8 cellular contexts compared by ENCODE assay signal in the genomic region with DNA sequence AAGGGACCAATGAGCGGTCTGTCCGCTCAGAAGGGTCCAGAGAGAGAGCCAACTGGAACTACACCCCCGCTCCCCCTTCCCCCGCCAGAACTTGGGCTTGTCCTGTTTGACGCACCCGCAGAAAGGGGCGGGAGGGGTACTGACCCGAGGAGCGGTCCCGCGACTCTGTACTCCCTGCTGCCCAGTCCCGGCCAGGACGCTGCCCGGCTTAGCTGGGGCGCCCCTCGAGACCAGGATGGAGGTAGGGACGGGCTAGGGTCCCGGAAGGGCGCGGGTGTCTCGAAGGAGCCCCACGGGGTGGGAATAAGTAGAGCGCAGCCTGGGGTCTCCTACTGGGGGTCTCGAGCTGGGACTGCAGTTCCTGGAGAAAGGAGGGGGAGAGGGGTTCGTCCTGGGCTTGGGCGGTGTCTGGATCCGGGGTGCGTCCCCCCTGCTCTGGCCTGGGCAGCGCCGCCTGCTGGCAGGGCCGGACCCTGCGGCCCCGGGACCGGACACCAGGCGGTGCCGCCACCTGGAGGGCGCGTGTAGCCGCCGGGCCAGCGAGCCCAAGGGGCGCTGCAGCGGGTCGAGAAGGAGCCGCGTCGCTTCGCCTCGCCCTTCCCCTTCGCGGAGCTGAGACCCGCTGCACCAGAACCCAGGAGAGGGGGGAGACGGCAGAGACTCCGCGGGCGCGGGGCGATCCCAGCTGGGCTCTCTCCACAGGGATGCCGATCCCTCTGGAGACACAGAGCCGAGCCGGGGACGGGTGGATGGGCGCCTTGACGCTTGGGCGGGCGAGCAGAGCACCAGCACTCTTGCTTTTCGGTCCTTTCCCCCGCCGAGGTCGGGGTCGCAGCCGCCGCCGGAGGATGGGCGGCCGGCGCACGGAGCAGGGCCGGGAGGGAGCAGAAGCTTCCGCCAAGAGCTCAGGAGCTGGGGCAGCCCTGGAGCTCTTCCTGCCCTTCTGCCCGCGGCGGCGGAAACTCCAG. TPM values are rescaled to one million over a fixed set of nuclear protein-coding genes. Genes with fewer than 3 reads are reported as not detected.
DNase-seq lines count a peak whose midpoint lies in the region; ATAC-seq, FAIRE-seq and TF ChIP-seq lines count a peak whose summit lies in the region.

No MANE protein-coding gene starts in this region.

- peak overlapping the region; percentile 10 for H3K27ac ChIP-seq in endothelial cell of umbilical vein (ENCODE audit: insufficient read depth, low read depth, low read length)

- ATAC-seq in GM18909 (IDR thresholded peaks at IDR 0.05; ENCODE audit: poor library complexity, unreplicated experiment) = peak; percentile 83
- peak; percentile 68 for ATAC-seq in HG03139 (IDR thresholded peaks at IDR 0.05; ENCODE audit: unreplicated experiment)

- H4K20me1 ChIP-seq in endothelial cell of umbilical vein (replicated peaks; ENCODE audit: control insufficient read depth, extremely low read depth, insufficient read depth, low read length) = no peaks in the 10 kb centered on the region

- CTCF ChIA-PET in BJ (lab: Yijun Ruan, JAX) (interaction anchor here (0.6 to 7.1 kb wide), 33 partner anchors 9 to 997 kb away, joined by 3 to 78 read pairs (median 4); a partner anchor contains a TSS), endothelial cell of umbilical vein (lab: Charles Lee) (interaction anchor here (0.6 to 2.6 kb wide), 19 partner anchors 9 to 173 kb away, joined by 3 to 30 read pairs (median 4); a partner anchor contains a TSS)

- POLR2A ChIA-PET in BJ (lab: Charles Lee) (interaction anchor here (0.6 to 0.7 kb wide), 2 partner anchors 25 to 360 kb away, joined by 5 to 6 read pairs; no protein-coding TSS in a partner anchor), endothelial cell of umbilical vein (lab: Charles Lee) (no interaction called here)

- H3K9me1 ChIP-seq in endothelial cell of umbilical vein (replicated peaks; ENCODE audit: control insufficient read depth, extremely low read depth, insufficient read depth, low read length) = no peaks in the 10 kb centered on the region

- H3K9me3 ChIP-seq in endothelial cell of umbilical vein (replicated peaks; ENCODE audit: control insufficient read depth, insufficient read depth, low read length) = no peaks in the 10 kb centered on the region
- no peaks in the 10 kb centered on the region for H3K9me3 ChIP-seq in mononuclear cell (ENCODE audit: low read depth, low read length)

- TSS peak; percentile 15 for BruUV-seq in endothelial cell of umbilical vein (replicated peaks; lab: Mats Ljungman, UMichigan)

- no peaks in the 10 kb centered on the region for H3K27me3 ChIP-seq in BJ (ENCODE audit: control insufficient read depth, insufficient read depth, low read length)
- no peaks in the 10 kb centered on the region for H3K27me3 ChIP-seq in endothelial cell of umbilical vein (ENCODE audit: control insufficient read depth in 2 of 2, insufficient read depth in 2 of 2, low read length in 2 of 2)
- H3K27me3 ChIP-seq in mononuclear cell (ENCODE audit: insufficient read depth, low read length) = peaks cover 27% of the 10 kb centered on the region

- DNase-seq in BJ (ENCODE audit: low read depth) (peak; percentile 31), NCI-H748 (lab: John Stamatoyannopoulos, UW; ENCODE audit: unreplicated experiment) (peak; percentile 83), endothelial cell of umbilical vein (ENCODE audit: low read depth, low spot score) (peak; percentile 73)
- DNase-seq in activated CD8-positive, alpha-beta memory T cell treated with anti-CD3 and anti-CD28 coated beads for 48 hours (ENCODE audit: low read depth in 2 of 3, low spot score in 2 of 3) = peak; percentile 60 to 79 (median 75)
- DNase-seq in stimulated activated CD8-positive, alpha-beta memory T cell treated with anti-CD3 and anti-CD28 coated beads, Interleukin-4, amount 100 ng/mL, for 4 hours (ENCODE audit: low read depth in 2 of 2, low spot score in 1 of 2) = peak; percentile 35 to 39

- FAIRE-seq in endothelial cell of umbilical vein (lab: Jason Lieb, UNC) = peak; percentile 49

- dilution Hi-C loops in endothelial cell of umbilical vein (cut with MboI; ENCODE audit: extremely low pct_ligation_motif_present, low sequenced_read_pairs) = no loop called here

- TF ChIP-seq CTCF in BJ (IDR thresholded peaks at IDR 0.05; ENCODE audit: insufficient read depth, low read depth, low read length) (peak; percentile 82), endothelial cell of umbilical vein (IDR thresholded peaks at IDR 0.05; ENCODE audit: extremely low read depth in 1 of 2, insufficient read depth in 1 of 2, low read depth in 1 of 2, low read length in 2 of 2) (peak; percentile 98 to 100)

- H3K36me3 ChIP-seq in BJ (ENCODE audit: control insufficient read depth, insufficient read depth, low read length) = no peaks in the 10 kb centered on the region
- no peaks in the 10 kb centered on the region for H3K36me3 ChIP-seq in endothelial cell of umbilical vein (ENCODE audit: control insufficient read depth in 2 of 2, extremely low read depth in 1 of 2, insufficient read depth in 2 of 2, low read length in 2 of 2)

- intact Hi-C loops in endothelial cell of umbilical vein (cut with micrococcal nuclease) = loop anchor here (1.0 to 2.0 kb wide), 2 partner anchors 38 to 76 kb away; a partner anchor contains a TSS

- peaks cover 20% of the 10 kb centered on the region for H3K4me1 ChIP-seq in endothelial cell of umbilical vein (ENCODE audit: control insufficient read depth, extremely low read depth, insufficient read depth, low read length)
- H3K4me1 ChIP-seq in mononuclear cell (ENCODE audit: insufficient read depth, low read length) = peaks cover 33% of the 10 kb centered on the region

- H3K4me3 ChIP-seq in BJ (ENCODE audit: low read depth, low read length) (peak overlapping the region; percentile 74), endothelial cell of umbilical vein (replicated peaks in 1 of 3; ENCODE audit: insufficient read depth in 1 of 3, low read depth in 1 of 3, low read length in 3 of 3) (peak overlapping the region; percentile 45 to 63 (median 54)), mononuclear cell (ENCODE audit: low read length) (peak overlapping the region; percentile 56)

- peak overlapping the region; percentile 81 for H2AFZ ChIP-seq in endothelial cell of umbilical vein (ENCODE audit: low read depth, low read length)

- H3K9ac ChIP-seq in endothelial cell of umbilical vein (replicated peaks; ENCODE audit: extremely low read depth, insufficient read depth, low read length) = peak overlapping the region; percentile 47

- no peaks in the 10 kb centered on the region for H3K79me2 ChIP-seq in endothelial cell of umbilical vein (ENCODE audit: control insufficient read depth, insufficient read depth, low read length)

- H3K4me2 ChIP-seq in endothelial cell of umbilical vein (ENCODE audit: insufficient read depth, low read length) = peak overlapping the region; percentile 68

- TF ChIP-seq POLR2A in endothelial cell of umbilical vein (IDR thresholded peaks at IDR 0.05; ENCODE audit: low read depth, low read length) = no peak

RNA-seq across cellular contexts. Expression of a gene that starts 3.7 kb away (rescaled TPM):
- 24.2 and 48.2 TPM in 2 replicates for polyA plus RNA-seq in BJ (2011; rRNA removed)
- polyA minus RNA-seq in BJ (2011; rRNA and poly(A)+ RNA removed) = 26.6 and 32.2 TPM in 2 replicates
- total RNA-seq in endothelial cell of umbilical vein = 61.8 and 64.2 TPM in 2 replicates
- 37.4 and 46.1 TPM in 2 replicates for polyA plus RNA-seq in endothelial cell of umbilical vein
- 30.0 and 36.5 TPM in 2 replicates for polyA plus RNA-seq in endothelial cell of umbilical vein (2011; cell fraction: cytosol; rRNA removed)
- polyA plus RNA-seq in endothelial cell of umbilical vein (2011; cell fraction: nucleus; rRNA removed) = 156 and 189 TPM in 2 replicates
- 66.0 and 66.8 TPM in 2 replicates for polyA plus RNA-seq in endothelial cell of umbilical vein (2012)
- polyA minus RNA-seq in endothelial cell of umbilical vein = 37.7 and 48.5 TPM in 2 replicates
- 5.2 TPM for polyA minus RNA-seq in endothelial cell of umbilical vein (2011; cell fraction: cytosol; rRNA and poly(A)+ RNA removed)
- polyA minus RNA-seq in endothelial cell of umbilical vein (2011; cell fraction: nucleus; rRNA and poly(A)+ RNA removed) = 32.0 and 33.8 TPM in 2 replicates
- total RNA-seq in mononuclear cell = 0.63 TPM

RNA-seq across cellular contexts. Expression of a gene that starts 25.7 kb away (rescaled TPM):
- polyA plus RNA-seq in BJ (2011; rRNA removed) = 27.8 and 37.9 TPM in 2 replicates
- 26.1 and 54.9 TPM in 2 replicates for polyA minus RNA-seq in BJ (2011; rRNA and poly(A)+ RNA removed)
- total RNA-seq in endothelial cell of umbilical vein = 43.3 and 46.2 TPM in 2 replicates
- polyA plus RNA-seq in endothelial cell of umbilical vein = 37.0 and 38.7 TPM in 2 replicates
- 21.6 and 23.9 TPM in 2 replicates for polyA plus RNA-seq in endothelial cell of umbilical vein (2011; cell fraction: cytosol; rRNA removed)
- polyA plus RNA-seq in endothelial cell of umbilical vein (2011; cell fraction: nucleus; rRNA removed) = 130 and 157 TPM in 2 replicates
- polyA plus RNA-seq in endothelial cell of umbilical vein (2012) = 24.1 and 39.1 TPM in 2 replicates
- polyA minus RNA-seq in endothelial cell of umbilical vein = 68.8 and 77.8 TPM in 2 replicates
- 35.4 TPM for polyA minus RNA-seq in endothelial cell of umbilical vein (2011; cell fraction: cytosol; rRNA and poly(A)+ RNA removed)
- polyA minus RNA-seq in endothelial cell of umbilical vein (2011; cell fraction: nucleus; rRNA and poly(A)+ RNA removed) = 36.8 and 52.4 TPM in 2 replicates
- 0.52 TPM for total RNA-seq in mononuclear cell

RNA-seq across cellular contexts. Expression of a gene that starts 37.4 kb away (rescaled TPM):
- polyA plus RNA-seq in BJ (2011; rRNA removed) = 54.5 and 59.4 TPM in 2 replicates
- 26.7 and 36.4 TPM in 2 replicates for polyA minus RNA-seq in BJ (2011; rRNA and poly(A)+ RNA removed)
- total RNA-seq in endothelial cell of umbilical vein = 101 and 107 TPM in 2 replicates
- 47.4 and 56.0 TPM in 2 replicates for polyA plus RNA-seq in endothelial cell of umbilical vein
- 59.5 and 70.1 TPM in 2 replicates for polyA plus RNA-seq in endothelial cell of umbilical vein (2011; cell fraction: cytosol; rRNA removed)
- 228 and 250 TPM in 2 replicates for polyA plus RNA-seq in endothelial cell of umbilical vein (2011; cell fraction: nucleus; rRNA removed)
- polyA plus RNA-seq in endothelial cell of umbilical vein (2012) = 97.9 and 115 TPM in 2 replicates
- polyA minus RNA-seq in endothelial cell of umbilical vein = 81.5 and 115 TPM in 2 replicates
- 37.9 TPM for polyA minus RNA-seq in endothelial cell of umbilical vein (2011; cell fraction: cytosol; rRNA and poly(A)+ RNA removed)
- polyA minus RNA-seq in endothelial cell of umbilical vein (2011; cell fraction: nucleus; rRNA and poly(A)+ RNA removed) = 49.7 and 67.7 TPM in 2 replicates
- total RNA-seq in mononuclear cell = 51.9 TPM

RNA-seq across cellular contexts. Expression of a gene that starts 51.1 kb away (rescaled TPM):
- polyA plus RNA-seq in BJ (2011; rRNA removed) (0.31 and 0.72 TPM in 2 replicates), endothelial cell of umbilical vein (5.2 and 9.9 TPM in 2 replicates)
- polyA minus RNA-seq in BJ (2011; rRNA and poly(A)+ RNA removed) = 0.31 and 0.52 TPM in 2 replicates
- total RNA-seq in endothelial cell of umbilical vein (4.0 and 4.4 TPM in 2 replicates), mononuclear cell (6.2 TPM)
- polyA plus RNA-seq in endothelial cell of umbilical vein (2011; cell fraction: cytosol; rRNA removed) = 9.8 and 11.5 TPM in 2 replicates
- polyA plus RNA-seq in endothelial cell of umbilical vein (2011; cell fraction: nucleus; rRNA removed) = 34.0 and 46.2 TPM in 2 replicates
- 10.9 and 17.4 TPM in 2 replicates for polyA plus RNA-seq in endothelial cell of umbilical vein (2012)
- polyA minus RNA-seq in endothelial cell of umbilical vein = 9.4 and 16.2 TPM in 2 replicates
- polyA minus RNA-seq in endothelial cell of umbilical vein (2011; cell fraction: cytosol; rRNA and poly(A)+ RNA removed) = not detected
- polyA minus RNA-seq in endothelial cell of umbilical vein (2011; cell fraction: nucleus; rRNA and poly(A)+ RNA removed) = 21.3 and 21.6 TPM in 2 replicates

Comparison
In these comparisons a context has a peak if more than half of its experiments do, and no peak if none do; other contexts are left out.
1. Peak in every context shown above with its lines: DNase-seq, ATAC-seq, H3K4me3 ChIP-seq and H3K27ac ChIP-seq.
2. DNase-seq: peak in every context shown above with its lines; median percentile 83 in NCI-H748; 75 in activated CD8-positive, alpha-beta memory T cell treated with anti-CD3 and anti-CD28 coated beads for 48 hours; 73 in endothelial cell of umbilical vein; 37 in stimulated activated CD8-positive, alpha-beta memory T cell treated with anti-CD3 and anti-CD28 coated beads, Interleukin-4, amount 100 ng/mL, for 4 hours; 31 in BJ.
3. RNA of a gene that starts 3.7 kb away (total RNA-seq): 61.8 to 64.2 TPM in endothelial cell of umbilical vein; 0.63 TPM in mononuclear cell (single experiment); every median in the first group is over 10 times any median in the second.
4. RNA of a gene that starts 25.7 kb away (total RNA-seq): 43.3 to 46.2 TPM in endothelial cell of umbilical vein; 0.52 TPM in mononuclear cell (single experiment); every median in the first group is over 10 times any median in the second.